12 cellular contexts compared by ENCODE assay signal in genomic region chr16:69918241-69918640, GRCh38. TPM values are rescaled to one million over a fixed set of nuclear protein-coding genes. Genes with fewer than 3 reads are reported as not detected.
DNase-seq lines count a peak whose midpoint lies in the region; ATAC-seq and TF ChIP-seq lines count a peak whose summit lies in the region.
"Had no signal": no experiment of that assay in that cellular context is flagged by ENCODE, and none has a peak within 500 bp of the region (broad histone marks: within the 10 kb centered on the region; RNA-seq: fewer than 3 reads in every experiment).

No MANE protein-coding gene starts in this region.

- H3K27ac ChIP-seq in HUES6 (ENCODE audit: low read depth, low read length) (peak overlapping the region; percentile 54; the same call in 1 of the 2 replicates), caudate nucleus (ENCODE audit: low read depth, low read length) (peak overlapping the region; percentile 49), lower lobe of right lung (peak overlapping the region; percentile 0), tibial artery (peak overlapping the region; percentile 96 to 97)

- H3K4me1 ChIP-seq in HUES6 (ENCODE audit: control insufficient read depth, insufficient read depth, low read length) (peaks cover 16% of the 10 kb centered on the region), lower lobe of right lung (peaks cover 5% of the 10 kb centered on the region), tibial artery (peaks cover 0 to 77% (median 55%) of the 10 kb centered on the region in 4 donors)

- H3K36me3 Mint-ChIP-seq in activated CD8-positive, alpha-beta T cell treated with anti-CD3 and anti-CD28 coated beads for 36 hours (ENCODE audit: low read depth) = peaks cover 4% of the 10 kb centered on the region

- no peaks in the 10 kb centered on the region for H3K4me1 Mint-ChIP-seq in activated CD8-positive, alpha-beta T cell treated with anti-CD3 and anti-CD28 coated beads for 36 hours (ENCODE audit: low read depth)
- H3K4me1 Mint-ChIP-seq: activated naive CD8-positive, alpha-beta T cell treated with anti-CD3 and anti-CD28 coated beads, Interleukin-2, amount 50 U/mL, for 24 hours had no signal

- no peaks in the 10 kb centered on the region for H3K27me3 Mint-ChIP-seq in activated CD8-positive, alpha-beta T cell treated with anti-CD3 and anti-CD28 coated beads for 36 hours
- H3K27me3 Mint-ChIP-seq: activated naive CD8-positive, alpha-beta T cell treated with anti-CD3 and anti-CD28 coated beads, Interleukin-2, amount 50 U/mL, for 24 hours had no signal

- POLR2A ChIA-PET in activated CD8-positive, alpha-beta T cell treated with anti-CD3 and anti-CD28 coated beads for 36 hours (lab: Charles Lee) = no interaction called here

- ATAC-seq in lower lobe of right lung (no peak), GM21825 (IDR thresholded peaks at IDR 0.05; ENCODE audit: unreplicated experiment) (no peak)
- no peak for ATAC-seq in activated CD8-positive, alpha-beta T cell treated with anti-CD3 and anti-CD28 coated beads for 36 hours
- ATAC-seq: activated naive CD8-positive, alpha-beta T cell treated with anti-CD3 and anti-CD28 coated beads, Interleukin-2, amount 50 U/mL, for 24 hours; esophagus mucosa had no signal

- DNase-seq in caudate nucleus (lab: John Stamatoyannopoulos, UW) (no peak), lower lobe of right lung (no peak), tibial artery (no peak), posterior cingulate gyrus (no peak), DMS153 (lab: John Stamatoyannopoulos, UW) (no peak)
- no peak for DNase-seq in activated CD8-positive, alpha-beta T cell treated with anti-CD3 and anti-CD28 coated beads for 36 hours
- DNase-seq: activated naive CD8-positive, alpha-beta T cell treated with anti-CD3 and anti-CD28 coated beads, Interleukin-2, amount 50 U/mL, for 24 hours; NCI-H1092 treated with DMSO at 0.1 percent for 48 hours; T-helper 2 cell had no signal

- intact Hi-C loops in lower lobe of right lung (cut with DNase I) = no loop called here
- intact Hi-C loops in tibial artery (cut with DNase I; ENCODE audit: low total_unique reads) = loop anchor here (5.0 kb wide), 1 partner anchor 56 kb away; no protein-coding TSS in a partner anchor
- intact Hi-C loops in activated CD8-positive, alpha-beta T cell treated with anti-CD3 and anti-CD28 coated beads for 36 hours (cut with micrococcal nuclease) = no loop called here
- intact Hi-C loops in posterior cingulate gyrus (cut with DNase I) = no loop called here

- no peak overlapping the region for H3K27ac Mint-ChIP-seq in activated CD8-positive, alpha-beta T cell treated with anti-CD3 and anti-CD28 coated beads for 36 hours
- H3K27ac Mint-ChIP-seq: activated naive CD8-positive, alpha-beta T cell treated with anti-CD3 and anti-CD28 coated beads, Interleukin-2, amount 50 U/mL, for 24 hours had no signal

- CTCF ChIA-PET in activated CD8-positive, alpha-beta T cell treated with anti-CD3 and anti-CD28 coated beads for 36 hours (lab: Charles Lee) = interaction anchor here (2.5 to 3.5 kb wide), 2 partner anchors 12 kb away, joined by 13 to 18 read pairs; no protein-coding TSS in a partner anchor

- H3K9me3 ChIP-seq in HUES6 (ENCODE audit: control insufficient read depth, insufficient read depth, low read depth, low read length) = no peaks in the 10 kb centered on the region
- H3K9me3 ChIP-seq in lower lobe of right lung = no peaks in the 10 kb centered on the region
- H3K9me3 ChIP-seq in tibial artery = no peaks in the 10 kb centered on the region

- H3K27me3 ChIP-seq in HUES6 (ENCODE audit: control insufficient read depth, insufficient read depth, low read length) (no peaks in the 10 kb centered on the region), lower lobe of right lung (ENCODE audit: low read depth) (no peaks in the 10 kb centered on the region), tibial artery (no peaks in the 10 kb centered on the region)

- no peak overlapping the region for H3K4me3 Mint-ChIP-seq in activated CD8-positive, alpha-beta T cell treated with anti-CD3 and anti-CD28 coated beads for 36 hours
- H3K4me3 Mint-ChIP-seq: activated naive CD8-positive, alpha-beta T cell treated with anti-CD3 and anti-CD28 coated beads, Interleukin-2, amount 50 U/mL, for 24 hours had no signal

- peak overlapping the region; percentile 12 for H3K9ac ChIP-seq in HUES6 (ENCODE audit: low read length)

- H3K36me3 ChIP-seq in HUES6 (ENCODE audit: control insufficient read depth, insufficient read depth, low read length) = no peaks in the 10 kb centered on the region
- peaks cover 14% of the 10 kb centered on the region for H3K36me3 ChIP-seq in lower lobe of right lung
- H3K36me3 ChIP-seq in tibial artery = no peaks in the 10 kb centered on the region

- H3K4me3 ChIP-seq in HUES6 (ENCODE audit: low read depth, low read length) (no peak overlapping the region), lower lobe of right lung (no peak overlapping the region), tibial artery (peak overlapping the region; percentile 17 to 27)

- no peaks in the 10 kb centered on the region for H3K9me3 Mint-ChIP-seq in activated CD8-positive, alpha-beta T cell treated with anti-CD3 and anti-CD28 coated beads for 36 hours
- H3K9me3 Mint-ChIP-seq: activated naive CD8-positive, alpha-beta T cell treated with anti-CD3 and anti-CD28 coated beads, Interleukin-2, amount 50 U/mL, for 24 hours had no signal

- TF ChIP-seq CTCF in lower lobe of right lung (IDR thresholded peaks at IDR 0.05) (no peak), tibial artery (IDR thresholded peaks at IDR 0.05) (no peak)
- TF ChIP-seq CTCF in activated CD8-positive, alpha-beta T cell treated with anti-CD3 and anti-CD28 coated beads for 36 hours (IDR thresholded peaks at IDR 0.05) = no peak

RNA-seq across cellular contexts. Expression of gene CLEC18A, which starts 32.9 kb away (rescaled TPM):
- 2.7 TPM for total RNA-seq in lower lobe of right lung
- total RNA-seq in activated CD8-positive, alpha-beta T cell treated with anti-CD3 and anti-CD28 coated beads for 36 hours = under 1 TPM; 0.25 to 0.36 TPM

Comparison
In these comparisons a context has a peak if more than half of its experiments do, and no peak if none do; other contexts are left out.
1. H3K27ac ChIP-seq: peak in every context shown above with its lines; median percentile 96 in tibial artery; 54 in HUES6; 49 in caudate nucleus; 0 in lower lobe of right lung.
2. H3K4me3 ChIP-seq: peak in tibial artery (2 of 2); none in HUES6 (single experiment) and lower lobe of right lung (single experiment).